In the genomic region with DNA sequence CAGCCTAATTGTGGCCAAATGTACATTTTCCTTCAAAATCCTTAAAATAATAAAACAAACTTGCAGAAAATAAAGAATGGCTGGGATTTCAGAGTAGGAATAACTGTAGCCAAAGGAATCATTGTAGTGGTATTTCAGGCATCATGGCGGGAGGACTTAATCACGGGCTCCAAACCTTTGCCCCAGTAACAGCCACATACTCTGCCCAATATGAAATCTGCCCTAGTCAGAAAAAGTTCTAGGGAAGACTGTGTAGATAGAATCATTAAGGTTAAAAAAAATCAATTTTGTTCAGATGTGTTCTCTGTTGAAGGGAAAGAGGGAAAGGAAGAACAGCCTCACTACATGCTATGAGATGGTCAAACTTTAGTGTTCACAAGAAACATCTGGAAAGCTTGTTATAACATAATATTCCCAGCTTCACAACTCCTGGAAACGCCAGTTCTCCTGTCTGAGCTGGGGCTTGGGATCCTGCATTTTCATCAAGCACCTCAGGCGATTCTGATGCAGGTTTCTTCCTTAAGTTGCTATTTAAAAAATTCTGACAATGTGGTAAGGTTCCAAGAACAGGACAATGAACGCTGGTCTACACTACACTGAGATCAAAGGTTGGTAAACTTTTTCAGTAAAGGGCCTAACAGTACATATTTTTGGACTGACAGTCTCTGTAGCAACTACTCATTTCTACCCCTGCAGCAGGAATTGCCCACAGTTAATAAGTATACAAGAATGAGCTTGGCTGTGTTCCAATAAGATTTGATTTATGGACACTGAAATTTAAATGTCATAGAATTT, we compare ENCODE assay signal across 10 cellular contexts.
DNase-seq lines count a peak whose midpoint lies in the region; ATAC-seq, FAIRE-seq and TF ChIP-seq lines count a peak whose summit lies in the region.
"Had no signal": no experiment of that assay in that cellular context is flagged by ENCODE, and none has a peak within 500 bp of the region (broad histone marks: within the 10 kb centered on the region; RNA-seq: fewer than 3 reads in every experiment).

No MANE protein-coding gene starts in this region.

- peak overlapping the region; percentile 22 for H3K27ac ChIP-seq in left ventricle myocardium inferior (replicated peaks)
- H3K27ac ChIP-seq in kidney (ENCODE audit: low read depth in 2 of 2, low read length in 2 of 2): peak overlapping the region; percentile 3 to 43

- DNase-seq in left ventricle myocardium inferior (no peak), left ventricle myocardium superior (no peak), activated B cell treated with CpG ODN at 0.5 μM for 24 hours (no peak), kidney (no peak), mesenteric fat pad (ENCODE audit: low spot score) (no peak), KG1 (lab: John Stamatoyannopoulos, UW) (no peak)
- no peak for DNase-seq in activated CD4-positive, alpha-beta T cell treated with anti-CD3 and anti-CD28 coated beads, Interleukin-2, amount 50 U/mL, for 1 hour
- DNase-seq: activated CD8-positive, alpha-beta memory T cell treated with anti-CD3 and anti-CD28 coated beads, Interleukin-2, amount 10 ng/mL, durations not matched to agents 7 days and 5 days; erythroblast had no signal

- H3K4me3 ChIP-seq in left ventricle myocardium inferior: no peak overlapping the region
- no peak overlapping the region for H3K4me3 ChIP-seq in kidney (ENCODE audit: low read length in 2 of 2)

- H3K9me3 Mint-ChIP-seq in activated B cell treated with CpG ODN at 0.5 μM for 24 hours: no peaks in the 10 kb centered on the region

- no peak for ATAC-seq in left ventricle myocardium superior
- no peak for ATAC-seq in activated B cell treated with CpG ODN at 0.5 μM for 24 hours (ENCODE audit: low read depth)
- no peak for ATAC-seq in HG03135 (IDR thresholded peaks at IDR 0.05; ENCODE audit: unreplicated experiment)
- ATAC-seq: activated CD8-positive, alpha-beta memory T cell treated with anti-CD3 and anti-CD28 coated beads, Interleukin-2, amount 10 ng/mL, durations not matched to agents 7 days and 5 days had no signal

- TF ChIP-seq CTCF in left ventricle myocardium inferior (IDR thresholded peaks at IDR 0.05; ENCODE audit: borderline replicate concordance) (no peak), activated B cell treated with CpG ODN at 0.5 μM for 24 hours (IDR thresholded peaks at IDR 0.05) (no peak), kidney (IDR thresholded peaks at IDR 0.05; ENCODE audit: borderline replicate concordance, extremely low read depth, insufficient read depth) (no peak)

- H3K36me3 Mint-ChIP-seq in activated B cell treated with CpG ODN at 0.5 μM for 24 hours (ENCODE audit: low read depth): peaks cover 11% of the 10 kb centered on the region

- no peaks in the 10 kb centered on the region for H3K27me3 Mint-ChIP-seq in activated B cell treated with CpG ODN at 0.5 μM for 24 hours
- H3K27me3 Mint-ChIP-seq: activated CD8-positive, alpha-beta memory T cell treated with anti-CD3 and anti-CD28 coated beads, Interleukin-2, amount 10 ng/mL, durations not matched to agents 7 days and 5 days had no signal

- peak; percentile 81 for FAIRE-seq in kidney (lab: Jason Lieb, UNC)

- CTCF ChIA-PET in activated B cell treated with CpG ODN at 0.5 μM for 24 hours (lab: Charles Lee): interaction anchor here (1.1 to 1.4 kb wide), 2 partner anchors 36 to 103 kb away, joined by 3 read pairs; no protein-coding TSS in a partner anchor

- no peaks in the 10 kb centered on the region for H3K36me3 ChIP-seq in left ventricle myocardium inferior
- H3K36me3 ChIP-seq in kidney (ENCODE audit: control insufficient read depth in 1 of 2, insufficient read depth in 2 of 2, low read length in 2 of 2): no peaks in the 10 kb centered on the region

- no peaks in the 10 kb centered on the region for H3K27me3 ChIP-seq in left ventricle myocardium inferior (ENCODE audit: low read depth)

- H3K4me1 ChIP-seq in left ventricle myocardium inferior (peaks cover 54% of the 10 kb centered on the region), kidney (ENCODE audit: control insufficient read depth in 1 of 2, insufficient read depth in 1 of 2, low read depth in 1 of 2, low read length in 2 of 2) (peaks cover 14 to 24% of the 10 kb centered on the region in 2 donors)

- intact Hi-C loops in left ventricle myocardium inferior (cut with micrococcal nuclease) (no loop called here), left ventricle myocardium superior (cut with micrococcal nuclease) (no loop called here), activated B cell treated with CpG ODN at 0.5 μM for 24 hours (cut with micrococcal nuclease) (loop anchor here (5.0 kb wide), 1 partner anchor 37 kb away; no protein-coding TSS in a partner anchor), kidney (cut with DNase I) (no loop called here)

- peaks cover 86% of the 10 kb centered on the region for H3K4me1 Mint-ChIP-seq in activated B cell treated with CpG ODN at 0.5 μM for 24 hours

- H3K9me3 ChIP-seq in left ventricle myocardium inferior (replicated peaks): no peaks in the 10 kb centered on the region
- H3K9me3 ChIP-seq in kidney (ENCODE audit: control insufficient read depth in 1 of 2, low read length in 2 of 2): no peaks in the 10 kb centered on the region

- POLR2A ChIA-PET in activated B cell treated with CpG ODN at 0.5 μM for 24 hours (lab: Charles Lee): interaction anchor here (1.2 kb wide), 1 partner anchor 88 kb away, joined by 4 read pairs; a partner anchor contains a TSS

- H3K4me3 Mint-ChIP-seq in activated B cell treated with CpG ODN at 0.5 μM for 24 hours: no peak overlapping the region
- H3K4me3 Mint-ChIP-seq: activated CD8-positive, alpha-beta memory T cell treated with anti-CD3 and anti-CD28 coated beads, Interleukin-2, amount 10 ng/mL, durations not matched to agents 7 days and 5 days had no signal

- peak overlapping the region; percentile 77 for H3K27ac Mint-ChIP-seq in activated B cell treated with CpG ODN at 0.5 μM for 24 hours
- H3K27ac Mint-ChIP-seq: activated CD8-positive, alpha-beta memory T cell treated with anti-CD3 and anti-CD28 coated beads, Interleukin-2, amount 10 ng/mL, durations not matched to agents 7 days and 5 days had no signal

- no peak overlapping the region for H3K9ac ChIP-seq in kidney (ENCODE audit: low read length in 2 of 2)
